Comparison of ENCODE assay signal across 9 cellular contexts in the genomic region with DNA sequence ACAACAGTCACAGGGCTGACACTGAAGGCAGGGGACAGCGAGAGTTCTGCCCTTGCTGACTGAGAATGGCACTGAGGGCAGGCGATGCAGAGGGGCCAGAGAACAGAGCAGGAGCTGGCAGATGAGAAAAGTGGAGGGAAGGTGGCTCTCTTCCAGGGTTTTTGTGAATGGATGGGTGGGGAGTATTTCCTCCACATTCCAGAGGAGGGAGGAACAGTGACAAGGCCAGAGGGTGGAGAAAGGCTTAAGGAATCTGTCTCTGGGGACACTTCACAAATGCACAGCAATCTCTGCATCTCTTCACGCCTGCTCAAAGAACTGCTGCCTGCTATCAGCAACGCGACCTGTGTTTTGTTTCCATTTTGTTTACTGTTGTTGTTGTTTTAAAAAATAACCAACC.
DNase-seq lines count a peak whose midpoint lies in the region; ATAC-seq and TF ChIP-seq lines count a peak whose summit lies in the region.
"Had no signal": no experiment of that assay in that cellular context is flagged by ENCODE, and none has a peak within 500 bp of the region (broad histone marks: within the 10 kb centered on the region; RNA-seq: fewer than 3 reads in every experiment).

No MANE protein-coding gene starts in this region.

- H3K4me1 Mint-ChIP-seq in mesothelial cell of epicardium, result peaks cover 57% of the 10 kb centered on the region
- no peaks in the 10 kb centered on the region for H3K4me1 Mint-ChIP-seq in activated CD8-positive, alpha-beta T cell treated with anti-CD3 and anti-CD28 coated beads for 36 hours (ENCODE audit: low read depth)

- ATAC-seq in esophagus mucosa (peak; percentile 35), HG02884 (IDR thresholded peaks at IDR 0.05; ENCODE audit: unreplicated experiment) (no peak)
- no peak for ATAC-seq in activated CD8-positive, alpha-beta T cell treated with anti-CD3 and anti-CD28 coated beads for 36 hours

- DNase-seq in COLO829 (ENCODE audit: low spot score), result peak; percentile 74
- no peak for DNase-seq in mesothelial cell of epicardium (ENCODE audit: low spot score in 2 of 2, unreplicated experiment in 2 of 2)
- no peak for DNase-seq in NCI-H1436 (lab: John Stamatoyannopoulos, UW)
- no peak for DNase-seq in activated CD8-positive, alpha-beta T cell treated with anti-CD3 and anti-CD28 coated beads for 36 hours
- DNase-seq in NAMALWA (ENCODE audit: low spot score), result no peak
- DNase-seq: NCI-H187 had no signal

- TF ChIP-seq CTCF in mesothelial cell of epicardium (IDR thresholded peaks at IDR 0.05; ENCODE audit: unreplicated experiment), result no peak
- no peak for TF ChIP-seq CTCF in activated CD8-positive, alpha-beta T cell treated with anti-CD3 and anti-CD28 coated beads for 36 hours (IDR thresholded peaks at IDR 0.05)

- intact Hi-C loops in activated CD8-positive, alpha-beta T cell treated with anti-CD3 and anti-CD28 coated beads for 36 hours (cut with micrococcal nuclease), result no loop called here

- peaks cover 12% of the 10 kb centered on the region for H3K36me3 Mint-ChIP-seq in mesothelial cell of epicardium
- no peaks in the 10 kb centered on the region for H3K36me3 Mint-ChIP-seq in activated CD8-positive, alpha-beta T cell treated with anti-CD3 and anti-CD28 coated beads for 36 hours (ENCODE audit: low read depth)

- no peaks in the 10 kb centered on the region for H3K27me3 Mint-ChIP-seq in mesothelial cell of epicardium (ENCODE audit: low read depth)
- peaks cover 5% of the 10 kb centered on the region for H3K27me3 Mint-ChIP-seq in activated CD8-positive, alpha-beta T cell treated with anti-CD3 and anti-CD28 coated beads for 36 hours

- peak overlapping the region; percentile 37 for H3K27ac Mint-ChIP-seq in mesothelial cell of epicardium
- no peak overlapping the region for H3K27ac Mint-ChIP-seq in activated CD8-positive, alpha-beta T cell treated with anti-CD3 and anti-CD28 coated beads for 36 hours

- POLR2A ChIA-PET in activated CD8-positive, alpha-beta T cell treated with anti-CD3 and anti-CD28 coated beads for 36 hours (lab: Charles Lee), result no interaction called here

- no peak for TF ChIP-seq RAD21 in Ishikawa (IDR thresholded peaks at IDR 0.05; ENCODE audit: low read depth)

- H3K9me3 Mint-ChIP-seq in mesothelial cell of epicardium, result no peaks in the 10 kb centered on the region
- H3K9me3 Mint-ChIP-seq in activated CD8-positive, alpha-beta T cell treated with anti-CD3 and anti-CD28 coated beads for 36 hours, result no peaks in the 10 kb centered on the region

- TF ChIP-seq EP300 in Ishikawa (IDR thresholded peaks at IDR 0.05; ENCODE audit: borderline replicate concordance), result no peak

- CTCF ChIA-PET in activated CD8-positive, alpha-beta T cell treated with anti-CD3 and anti-CD28 coated beads for 36 hours (lab: Charles Lee), result no interaction called here

- no peak overlapping the region for H3K4me3 Mint-ChIP-seq in mesothelial cell of epicardium
- no peak overlapping the region for H3K4me3 Mint-ChIP-seq in activated CD8-positive, alpha-beta T cell treated with anti-CD3 and anti-CD28 coated beads for 36 hours

TF ChIP-seq in Ishikawa, 13 proteins besides CTCF, POLR2A, EP300 and RAD21:
- TF ChIP-seq TEAD4 (IDR thresholded peaks at IDR 0.05), result peak; percentile 53
- TF ChIP-seq, protein P1, sequence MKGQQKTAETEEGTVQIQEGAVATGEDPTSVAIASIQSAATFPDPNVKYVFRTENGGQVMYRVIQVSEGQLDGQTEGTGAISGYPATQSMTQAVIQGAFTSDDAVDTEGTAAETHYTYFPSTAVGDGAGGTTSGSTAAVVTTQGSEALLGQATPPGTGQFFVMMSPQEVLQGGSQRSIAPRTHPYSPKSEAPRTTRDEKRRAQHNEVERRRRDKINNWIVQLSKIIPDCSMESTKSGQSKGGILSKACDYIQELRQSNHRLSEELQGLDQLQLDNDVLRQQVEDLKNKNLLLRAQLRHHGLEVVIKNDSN (IDR thresholded peaks at IDR 0.05), result no peak
- no peak for TF ChIP-seq EGR1 (IDR thresholded peaks at IDR 0.05)
- TF ChIP-seq NFIC (IDR thresholded peaks at IDR 0.05), result peak; percentile 23; the same call in 1 of the 2 replicates
- TF ChIP-seq, protein P2, sequence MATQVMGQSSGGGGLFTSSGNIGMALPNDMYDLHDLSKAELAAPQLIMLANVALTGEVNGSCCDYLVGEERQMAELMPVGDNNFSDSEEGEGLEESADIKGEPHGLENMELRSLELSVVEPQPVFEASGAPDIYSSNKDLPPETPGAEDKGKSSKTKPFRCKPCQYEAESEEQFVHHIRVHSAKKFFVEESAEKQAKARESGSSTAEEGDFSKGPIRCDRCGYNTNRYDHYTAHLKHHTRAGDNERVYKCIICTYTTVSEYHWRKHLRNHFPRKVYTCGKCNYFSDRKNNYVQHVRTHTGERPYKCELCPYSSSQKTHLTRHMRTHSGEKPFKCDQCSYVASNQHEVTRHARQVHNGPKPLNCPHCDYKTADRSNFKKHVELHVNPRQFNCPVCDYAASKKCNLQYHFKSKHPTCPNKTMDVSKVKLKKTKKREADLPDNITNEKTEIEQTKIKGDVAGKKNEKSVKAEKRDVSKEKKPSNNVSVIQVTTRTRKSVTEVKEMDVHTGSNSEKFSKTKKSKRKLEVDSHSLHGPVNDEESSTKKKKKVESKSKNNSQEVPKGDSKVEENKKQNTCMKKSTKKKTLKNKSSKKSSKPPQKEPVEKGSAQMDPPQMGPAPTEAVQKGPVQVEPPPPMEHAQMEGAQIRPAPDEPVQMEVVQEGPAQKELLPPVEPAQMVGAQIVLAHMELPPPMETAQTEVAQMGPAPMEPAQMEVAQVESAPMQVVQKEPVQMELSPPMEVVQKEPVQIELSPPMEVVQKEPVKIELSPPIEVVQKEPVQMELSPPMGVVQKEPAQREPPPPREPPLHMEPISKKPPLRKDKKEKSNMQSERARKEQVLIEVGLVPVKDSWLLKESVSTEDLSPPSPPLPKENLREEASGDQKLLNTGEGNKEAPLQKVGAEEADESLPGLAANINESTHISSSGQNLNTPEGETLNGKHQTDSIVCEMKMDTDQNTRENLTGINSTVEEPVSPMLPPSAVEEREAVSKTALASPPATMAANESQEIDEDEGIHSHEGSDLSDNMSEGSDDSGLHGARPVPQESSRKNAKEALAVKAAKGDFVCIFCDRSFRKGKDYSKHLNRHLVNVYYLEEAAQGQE (IDR thresholded peaks at IDR 0.05; ENCODE audit: low read depth), result no peak
- TF ChIP-seq, protein P3, sequence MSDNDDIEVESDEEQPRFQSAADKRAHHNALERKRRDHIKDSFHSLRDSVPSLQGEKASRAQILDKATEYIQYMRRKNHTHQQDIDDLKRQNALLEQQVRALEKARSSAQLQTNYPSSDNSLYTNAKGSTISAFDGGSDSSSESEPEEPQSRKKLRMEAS (IDR thresholded peaks at IDR 0.05), result no peak
- no peak for TF ChIP-seq CEBPB (IDR thresholded peaks at IDR 0.05)
- TF ChIP-seq TAF1 (IDR thresholded peaks at IDR 0.05; ENCODE audit: low read depth), result no peak
- TF ChIP-seq TCF12 (IDR thresholded peaks at IDR 0.05; ENCODE audit: low read depth), result no peak
- no peak for TF ChIP-seq FOXM1 (IDR thresholded peaks at IDR 0.05; ENCODE audit: borderline replicate concordance, low read depth)
- no peak for TF ChIP-seq ZBTB7A (IDR thresholded peaks at IDR 0.05; ENCODE audit: low read depth)
- TF ChIP-seq CREB1 (IDR thresholded peaks at IDR 0.05; ENCODE audit: low read depth), result no peak
- TF ChIP-seq YY1 (IDR thresholded peaks at IDR 0.05; ENCODE audit: low read depth), result no peak
TF ChIP-seq in Ishikawa: peak in this region for 2.
